ENCODE assay signal across 8 cellular contexts in genomic region chr9:100411472-100412270, GRCh38. TPM values are rescaled to one million over a fixed set of nuclear protein-coding genes. Genes with fewer than 3 reads are reported as not detected.
DNase-seq lines count a peak whose midpoint lies in the region; ATAC-seq and TF ChIP-seq lines count a peak whose summit lies in the region.

No MANE protein-coding gene starts in this region.

- CTCF ChIA-PET in HEK293T (lab: Yijun Ruan, JAX), result interaction anchor here (0.6 kb wide), 1 partner anchor 18 kb away, joined by 4 read pairs; no protein-coding TSS in a partner anchor

- H3K4me3 Mint-ChIP-seq in activated naive CD8-positive, alpha-beta T cell treated with anti-CD3 and anti-CD28 coated beads for 36 hours, result peak overlapping the region; percentile 83

- TF ChIP-seq CTCF in ovary (IDR thresholded peaks at IDR 0.05), result no peak
- no peak for TF ChIP-seq CTCF in thyroid gland (IDR thresholded peaks at IDR 0.05)

- no peaks in the 10 kb centered on the region for H3K36me3 Mint-ChIP-seq in activated naive CD8-positive, alpha-beta T cell treated with anti-CD3 and anti-CD28 coated beads for 36 hours

- intact Hi-C loops in Right ventricle myocardium superior (cut with DNase I), result no loop called here
- intact Hi-C loops in ovary (cut with DNase I), result no loop called here
- intact Hi-C loops in thyroid gland (cut with DNase I), result no loop called here

- no peaks in the 10 kb centered on the region for H3K36me3 ChIP-seq in ovary
- H3K36me3 ChIP-seq in thyroid gland, result no peaks in the 10 kb centered on the region

- H3K4me3 ChIP-seq in ovary (peak overlapping the region; percentile 46), thyroid gland (replicated peaks in 1 of 3) (peak overlapping the region in 1 of 3 donors; percentile 34)

- TF ChIP-seq EP300 in ovary (IDR thresholded peaks at IDR 0.05), result no peak

- peak overlapping the region; percentile 65 for H3K27ac Mint-ChIP-seq in activated naive CD8-positive, alpha-beta T cell treated with anti-CD3 and anti-CD28 coated beads for 36 hours

- TF ChIP-seq POLR2A in ovary (IDR thresholded peaks at IDR 0.05) (no peak), thyroid gland (IDR thresholded peaks at IDR 0.05) (peak in 1 of 2 donors; percentile 63)

- 9 to 10% (median 10%) methylated on average over 38 of the region's 38 CpGs for WGBS in ovary, 3 donors
- 16 to 18% methylated on average over 26 to 38 of the region's 38 CpGs for WGBS in thyroid gland, 2 donors

- peaks cover 9% of the 10 kb centered on the region for H3K4me1 Mint-ChIP-seq in activated naive CD8-positive, alpha-beta T cell treated with anti-CD3 and anti-CD28 coated beads for 36 hours

- ATAC-seq in SK-N-SH treated with all-trans-retinoic acid at 6 μM for 48 hours, result peak; percentile 100
- ATAC-seq in Right ventricle myocardium superior (ENCODE audit: poor library complexity), result peak; percentile 100

- H3K27me3 Mint-ChIP-seq in activated naive CD8-positive, alpha-beta T cell treated with anti-CD3 and anti-CD28 coated beads for 36 hours, result peaks cover 35% of the 10 kb centered on the region

- no peaks in the 10 kb centered on the region for H3K9me3 Mint-ChIP-seq in activated naive CD8-positive, alpha-beta T cell treated with anti-CD3 and anti-CD28 coated beads for 36 hours

- H3K27me3 ChIP-seq in ovary, result no peaks in the 10 kb centered on the region
- H3K27me3 ChIP-seq in thyroid gland, result no peaks in the 10 kb centered on the region

- H3K9me3 ChIP-seq in ovary (no peaks in the 10 kb centered on the region), thyroid gland (no peaks in the 10 kb centered on the region)

- POLR2A ChIA-PET in HEK293T (lab: Yijun Ruan, JAX), result interaction anchor here (0.6 to 1.6 kb wide), 8 partner anchors 11 to 940 kb away, joined by 3 to 12 read pairs (median 3); partner anchors contain the start of genes MSANTD3 and TEX10

- DNase-seq in GM04503 (ENCODE audit: low read depth) (peak; percentile 52), HEK293T (ENCODE audit: extremely low spot score) (peak; percentile 93), NAMALWA (ENCODE audit: low spot score) (peak; percentile 96), Right ventricle myocardium superior (peak; percentile 93), ovary (peak; percentile 84 to 88 (median 85)), thyroid gland (peak; percentile 90 to 93)
- peak; percentile 87 for DNase-seq in activated naive CD8-positive, alpha-beta T cell treated with anti-CD3 and anti-CD28 coated beads for 36 hours

- no peak overlapping the region for H3K27ac ChIP-seq in ovary
- H3K27ac ChIP-seq in thyroid gland, result no peak overlapping the region

- H3K4me1 ChIP-seq in ovary (ENCODE audit: insufficient read depth) (peaks cover 1% of the 10 kb centered on the region), thyroid gland (no peaks in the 10 kb centered on the region)

TF ChIP-seq in HEK293T, 16 proteins besides CTCF, POLR2A, EP300 and RAD21:
- TF ChIP-seq L3MBTL2 (conservative IDR thresholded peaks at IDR 0.05), result peak; percentile 73
- peak; percentile 20; the same call in 1 of the 2 replicates for TF ChIP-seq ELF4 (IDR thresholded peaks at IDR 0.05)
- no peak for TF ChIP-seq HDGF (IDR thresholded peaks at IDR 0.05; ENCODE audit: borderline replicate concordance)
- TF ChIP-seq ZNF384 (IDR thresholded peaks at IDR 0.05), result peak; percentile 58

TF ChIP-seq in SK-N-SH treated with all-trans-retinoic acid at 6 μM for 48 hours, 23 proteins besides CTCF, POLR2A, EP300 and RAD21:
- TF ChIP-seq ZC3H10 (CRISPR knock-in tag; IDR thresholded peaks at IDR 0.05) (no peak), BACH2 (CRISPR knock-in tag; IDR thresholded peaks at IDR 0.05; ENCODE audit: borderline replicate concordance) (no peak), ZFP30 (CRISPR knock-in tag; IDR thresholded peaks at IDR 0.05) (no peak), SNAI2 (CRISPR knock-in tag; IDR thresholded peaks at IDR 0.05) (no peak), ISL1 (CRISPR knock-in tag; IDR thresholded peaks at IDR 0.05) (no peak), TCF4 (CRISPR knock-in tag; IDR thresholded peaks at IDR 0.05; ENCODE audit: borderline replicate concordance) (no peak), RARB (CRISPR knock-in tag; IDR thresholded peaks at IDR 0.05) (no peak), GLIS3 (CRISPR knock-in tag; IDR thresholded peaks at IDR 0.05) (no peak), CSDC2 (CRISPR knock-in tag; IDR thresholded peaks at IDR 0.05) (no peak), ZNF70 (CRISPR knock-in tag; IDR thresholded peaks at IDR 0.05) (no peak), ARNTL (CRISPR knock-in tag; IDR thresholded peaks at IDR 0.05; ENCODE audit: borderline replicate concordance, low read depth) (no peak), CSRNP3 (CRISPR knock-in tag; IDR thresholded peaks at IDR 0.05) (no peak), CREB5 (CRISPR knock-in tag; IDR thresholded peaks at IDR 0.05; ENCODE audit: low read depth) (no peak), POU6F1 (CRISPR knock-in tag; IDR thresholded peaks at IDR 0.05; ENCODE audit: borderline replicate concordance, low read depth) (no peak), TOX (CRISPR knock-in tag; IDR thresholded peaks at IDR 0.05; ENCODE audit: borderline replicate concordance) (no peak)
- TF ChIP-seq, protein P1, sequence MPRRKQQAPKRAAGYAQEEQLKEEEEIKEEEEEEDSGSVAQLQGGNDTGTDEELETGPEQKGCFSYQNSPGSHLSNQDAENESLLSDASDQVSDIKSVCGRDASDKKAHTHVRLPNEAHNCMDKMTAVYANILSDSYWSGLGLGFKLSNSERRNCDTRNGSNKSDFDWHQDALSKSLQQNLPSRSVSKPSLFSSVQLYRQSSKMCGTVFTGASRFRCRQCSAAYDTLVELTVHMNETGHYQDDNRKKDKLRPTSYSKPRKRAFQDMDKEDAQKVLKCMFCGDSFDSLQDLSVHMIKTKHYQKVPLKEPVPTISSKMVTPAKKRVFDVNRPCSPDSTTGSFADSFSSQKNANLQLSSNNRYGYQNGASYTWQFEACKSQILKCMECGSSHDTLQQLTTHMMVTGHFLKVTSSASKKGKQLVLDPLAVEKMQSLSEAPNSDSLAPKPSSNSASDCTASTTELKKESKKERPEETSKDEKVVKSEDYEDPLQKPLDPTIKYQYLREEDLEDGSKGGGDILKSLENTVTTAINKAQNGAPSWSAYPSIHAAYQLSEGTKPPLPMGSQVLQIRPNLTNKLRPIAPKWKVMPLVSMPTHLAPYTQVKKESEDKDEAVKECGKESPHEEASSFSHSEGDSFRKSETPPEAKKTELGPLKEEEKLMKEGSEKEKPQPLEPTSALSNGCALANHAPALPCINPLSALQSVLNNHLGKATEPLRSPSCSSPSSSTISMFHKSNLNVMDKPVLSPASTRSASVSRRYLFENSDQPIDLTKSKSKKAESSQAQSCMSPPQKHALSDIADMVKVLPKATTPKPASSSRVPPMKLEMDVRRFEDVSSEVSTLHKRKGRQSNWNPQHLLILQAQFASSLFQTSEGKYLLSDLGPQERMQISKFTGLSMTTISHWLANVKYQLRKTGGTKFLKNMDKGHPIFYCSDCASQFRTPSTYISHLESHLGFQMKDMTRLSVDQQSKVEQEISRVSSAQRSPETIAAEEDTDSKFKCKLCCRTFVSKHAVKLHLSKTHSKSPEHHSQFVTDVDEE (CRISPR knock-in tag; IDR thresholded peaks at IDR 0.05), result no peak

RNA-seq across cellular contexts. Expression of gene MSANTD3, which starts 15.3 kb away (rescaled TPM):
- total RNA-seq in activated naive CD8-positive, alpha-beta T cell treated with anti-CD3 and anti-CD28 coated beads for 36 hours, result 10 to 100 TPM; 16.0 to 17.6 TPM
- total RNA-seq in Right ventricle myocardium superior (15.5 TPM), ovary (10 to 100 TPM in 6 of 7 donors, 1 to 10 TPM in 1; 8.1 to 16.1 (median 14.7) TPM), thyroid gland (10 to 100 TPM; 39.2 to 48.2 (median 44.3) TPM)
- polyA plus RNA-seq in ovary, result 10 to 100 TPM; 11.3 to 14.9 TPM

RNA-seq across cellular contexts. Expression of gene TEX10, which starts 58.9 kb away (rescaled TPM):
- total RNA-seq in activated naive CD8-positive, alpha-beta T cell treated with anti-CD3 and anti-CD28 coated beads for 36 hours, result 10 to 100 TPM; 37.0 to 39.0 TPM
- total RNA-seq in Right ventricle myocardium superior (8.0 TPM), ovary (10 to 100 TPM; 16.4 to 22.6 (median 17.8) TPM), thyroid gland (10 to 100 TPM; 18.8 to 25.1 (median 23.4) TPM)
- 10 to 100 TPM; 11.3 to 15.9 TPM for polyA plus RNA-seq in ovary
